Comparison of ENCODE assay signal across 8 cellular contexts in genomic region chr7:19713676-19714075, GRCh38. TPM values are rescaled to one million over a fixed set of nuclear protein-coding genes. Genes with fewer than 3 reads are reported as not detected.
DNase-seq lines count a peak whose midpoint lies in the region; ATAC-seq and TF ChIP-seq lines count a peak whose summit lies in the region.

No MANE protein-coding gene starts in this region.

- H3K36me3 Mint-ChIP-seq in activated CD4-positive, alpha-beta T cell treated with anti-CD3 and anti-CD28 coated beads for 36 hours (ENCODE audit: low read depth) = no peaks in the 10 kb centered on the region

- H3K4me3 Mint-ChIP-seq in activated CD4-positive, alpha-beta T cell treated with anti-CD3 and anti-CD28 coated beads for 36 hours = no peak overlapping the region

- peaks cover 15% of the 10 kb centered on the region for H3K4me1 Mint-ChIP-seq in activated CD4-positive, alpha-beta T cell treated with anti-CD3 and anti-CD28 coated beads for 36 hours

- H3K9me3 Mint-ChIP-seq in activated CD4-positive, alpha-beta T cell treated with anti-CD3 and anti-CD28 coated beads for 36 hours (ENCODE audit: low read depth) = no peaks in the 10 kb centered on the region

- DNase-seq in activated gamma-delta T cell treated with Interleukin-2 at 50 U/mL for 16 hours (peak; percentile 36), activated gamma-delta T cell (lab: John Stamatoyannopoulos, UW) (no peak), NAMALWA (ENCODE audit: low spot score) (peak; percentile 89), fibroblast of mammary gland (ENCODE audit: low read depth) (peak; percentile 57), retina (peak; percentile 15), islet precursor cell (no peak), NK-92 (lab: John Stamatoyannopoulos, UW; ENCODE audit: unreplicated experiment) (no peak)
- DNase-seq in activated CD4-positive, alpha-beta T cell treated with anti-CD3 and anti-CD28 coated beads for 36 hours = peak; percentile 55

- H3K27me3 Mint-ChIP-seq in activated CD4-positive, alpha-beta T cell treated with anti-CD3 and anti-CD28 coated beads for 36 hours = no peaks in the 10 kb centered on the region

- H3K4me3 ChIP-seq in fibroblast of mammary gland (ENCODE audit: control insufficient read depth, low read depth, low read length) = no peak overlapping the region

- CTCF ChIA-PET in activated CD4-positive, alpha-beta T cell treated with anti-CD3 and anti-CD28 coated beads for 36 hours (lab: Charles Lee) = interaction anchor here (0.6 to 3.7 kb wide), 14 partner anchors 13 to 884 kb away, joined by 3 to 78 read pairs (median 3); no protein-coding TSS in a partner anchor

- intact Hi-C loops in activated CD4-positive, alpha-beta T cell treated with anti-CD3 and anti-CD28 coated beads for 36 hours (cut with DNase I, micrococcal nuclease) = loop anchor here (1.0 to 5.0 kb wide), 3 partner anchors 459 to 885 kb away; no protein-coding TSS in a partner anchor

- H3K27ac Mint-ChIP-seq in activated CD4-positive, alpha-beta T cell treated with anti-CD3 and anti-CD28 coated beads for 36 hours = no peak overlapping the region

- POLR2A ChIA-PET in activated CD4-positive, alpha-beta T cell treated with anti-CD3 and anti-CD28 coated beads for 36 hours (lab: Charles Lee) = no interaction called here

- no peak for ATAC-seq in activated CD4-positive, alpha-beta T cell treated with anti-CD3 and anti-CD28 coated beads for 36 hours

- TF ChIP-seq CTCF in fibroblast of mammary gland (conservative IDR thresholded peaks at IDR 0.05; ENCODE audit: control insufficient read depth, insufficient read depth, low read depth, low read length) = peak; percentile 62

RNA-seq across cellular contexts. Expression of gene POLR1F, which starts 4.8 kb away (rescaled TPM):
- 10 to 100 TPM; 25.8 to 32.2 TPM for total RNA-seq in activated CD4-positive, alpha-beta T cell treated with anti-CD3 and anti-CD28 coated beads for 36 hours

RNA-seq across cellular contexts. Expression of gene TMEM196, which starts 59.7 kb away (rescaled TPM):
- not detected for total RNA-seq in activated CD4-positive, alpha-beta T cell treated with anti-CD3 and anti-CD28 coated beads for 36 hours

Comparison
In these comparisons a context has a peak if more than half of its experiments do, and no peak if none do; other contexts are left out.
1. DNase-seq: peak in activated gamma-delta T cell treated with Interleukin-2 at 50 U/mL for 16 hours (single experiment), NAMALWA (single experiment), activated CD4-positive, alpha-beta T cell treated with anti-CD3 and anti-CD28 coated beads for 36 hours (single experiment), fibroblast of mammary gland (single experiment) and retina (single experiment); none in activated gamma-delta T cell (single experiment), islet precursor cell (single experiment) and NK-92 (single experiment).